In the genomic region with DNA sequence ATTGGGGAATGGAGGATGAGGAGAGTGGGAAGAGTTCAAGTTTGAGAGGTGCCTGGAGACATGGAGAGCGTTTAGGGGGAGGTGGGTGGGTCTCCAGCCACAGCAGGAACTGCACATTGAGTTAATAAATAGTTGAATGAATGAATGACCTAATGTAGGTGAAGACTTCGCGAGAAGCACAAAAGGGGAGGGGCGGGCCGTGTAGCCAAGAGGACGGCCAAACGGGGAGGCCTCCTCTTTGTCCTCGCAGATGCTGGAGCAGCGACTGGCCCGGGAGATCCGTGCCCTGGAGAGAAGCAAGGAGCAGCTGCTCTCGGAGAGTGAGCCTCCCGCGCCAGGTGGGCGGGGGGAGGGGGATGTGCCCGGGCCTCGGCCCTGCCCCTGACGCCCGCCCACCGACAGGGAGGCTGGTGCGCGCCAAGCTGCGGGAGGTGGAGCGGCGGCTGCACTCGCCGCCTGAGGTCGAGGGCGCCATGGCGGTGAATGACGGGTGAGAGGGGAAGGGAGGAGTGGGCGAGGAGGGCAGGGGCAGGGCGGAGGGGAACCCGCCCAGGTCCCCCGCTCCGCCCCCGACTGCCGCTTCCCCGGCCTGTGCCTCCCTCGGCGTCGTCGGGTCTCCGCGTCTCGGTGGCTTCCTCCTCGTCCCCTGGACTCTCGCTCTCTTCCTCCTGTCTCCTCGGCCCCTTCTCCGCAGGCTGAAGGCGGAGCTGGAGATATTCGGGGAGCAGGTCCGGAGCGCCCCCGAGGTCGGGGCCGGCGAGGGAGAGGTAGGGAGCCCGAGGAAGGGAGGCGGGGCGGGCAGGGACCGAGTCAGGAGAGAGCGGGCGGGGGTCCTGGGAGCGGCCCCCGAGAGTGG, we compare ENCODE assay signal across 8 cellular contexts. TPM values are rescaled to one million over a fixed set of nuclear protein-coding genes. Genes with fewer than 3 reads are reported as not detected.
A peak's percentile ranks its signal among the peaks of the same experiment; 100 is the strongest.
DNase-seq lines count a peak whose midpoint lies in the region; ATAC-seq lines count a peak whose summit lies in the region.

No MANE protein-coding gene starts in this region.

- H3K27ac Mint-ChIP-seq in activated naive CD4-positive, alpha-beta T cell treated with anti-CD3 and anti-CD28 coated beads for 36 hours: no peak overlapping the region

- H3K36me3 ChIP-seq in KOPT-K1 (ENCODE audit: insufficient read depth, low read length): no peaks in the 10 kb centered on the region

- peaks cover 7% of the 10 kb centered on the region for H3K4me1 ChIP-seq in right cardiac atrium (ENCODE audit: control insufficient read depth, insufficient read depth, low read length)

- intact Hi-C loops in activated naive CD4-positive, alpha-beta T cell treated with anti-CD3 and anti-CD28 coated beads for 36 hours (cut with micrococcal nuclease): loop anchor here (1.0 kb wide), 2 partner anchors 22 to 1564 kb away; no protein-coding TSS in a partner anchor
- intact Hi-C loops in right cardiac atrium (cut with DNase I): no loop called here

- H3K27ac ChIP-seq in KOPT-K1 (ENCODE audit: low read depth, low read length, poor library complexity, severe bottlenecking) (peak overlapping the region; percentile 61), right cardiac atrium (ENCODE audit: low read length) (no peak overlapping the region), skin epidermis (peak overlapping the region in 20 of 21 experiments; percentile 13 to 83 (median 66))

- H3K9me3 ChIP-seq in KOPT-K1 (ENCODE audit: insufficient read depth, low read length, poor library complexity, severe bottlenecking) (no peaks in the 10 kb centered on the region), right cardiac atrium (ENCODE audit: control insufficient read depth, low read length) (no peaks in the 10 kb centered on the region)

- H3K9me3 Mint-ChIP-seq in activated naive CD4-positive, alpha-beta T cell treated with anti-CD3 and anti-CD28 coated beads for 36 hours: no peaks in the 10 kb centered on the region

- H3K4me3 Mint-ChIP-seq in activated naive CD4-positive, alpha-beta T cell treated with anti-CD3 and anti-CD28 coated beads for 36 hours: peak overlapping the region; percentile 77

- WGBS in right cardiac atrium: 2% methylated on average over 65 of the region's 66 CpGs

- peak overlapping the region; percentile 41 for H3K4me3 ChIP-seq in right cardiac atrium (ENCODE audit: low read length)
- peak overlapping the region; percentile 53 to 77 (median 68) for H3K4me3 ChIP-seq in skin epidermis

- no peaks in the 10 kb centered on the region for H3K27me3 Mint-ChIP-seq in activated naive CD4-positive, alpha-beta T cell treated with anti-CD3 and anti-CD28 coated beads for 36 hours (ENCODE audit: low read depth)

- H3K36me3 Mint-ChIP-seq in activated naive CD4-positive, alpha-beta T cell treated with anti-CD3 and anti-CD28 coated beads for 36 hours (ENCODE audit: low read depth): peaks cover 1% of the 10 kb centered on the region

- H3K4me1 Mint-ChIP-seq in activated naive CD4-positive, alpha-beta T cell treated with anti-CD3 and anti-CD28 coated beads for 36 hours (ENCODE audit: low read depth): peaks cover 8% of the 10 kb centered on the region

- ATAC-seq in GM21619 (IDR thresholded peaks at IDR 0.05; ENCODE audit: unreplicated experiment) (peak; percentile 61), right cardiac atrium (peak; percentile 61 to 73)

- DNase-seq in DMS79 treated with DMSO at 0.1 percent for 48 hours (lab: John Stamatoyannopoulos, UW) (peak; percentile 56), SHP77 treated with DMSO at 0.1 percent for 48 hours (lab: John Stamatoyannopoulos, UW) (peak; percentile 89), right cardiac atrium (peak; percentile 62 to 82 (median 77)), globus pallidus (ENCODE audit: low spot score) (no peak)
- peak; percentile 81 for DNase-seq in activated naive CD4-positive, alpha-beta T cell treated with anti-CD3 and anti-CD28 coated beads for 36 hours

- CTCF ChIA-PET in activated naive CD4-positive, alpha-beta T cell treated with anti-CD3 and anti-CD28 coated beads for 36 hours (lab: Charles Lee): interaction anchor here (1.1 kb wide), 1 partner anchor 11 kb away, joined by 3 read pairs; no protein-coding TSS in a partner anchor

- H3K27me3 ChIP-seq in right cardiac atrium (ENCODE audit: control insufficient read depth, insufficient read depth): no peaks in the 10 kb centered on the region

RNA-seq across cellular contexts. Expression of gene SYCE1L, which starts 12.9 kb away (rescaled TPM):
- total RNA-seq in activated naive CD4-positive, alpha-beta T cell treated with anti-CD3 and anti-CD28 coated beads for 36 hours: 1 to 10 TPM; 3.3 to 3.7 TPM
- total RNA-seq in right cardiac atrium: 1 to 10 TPM; 2.2 to 4.5 (median 3.4) TPM
- polyA plus RNA-seq in right cardiac atrium: 0.70 TPM

RNA-seq across cellular contexts. Expression of gene MON1B, which starts 21.1 kb away (rescaled TPM):
- total RNA-seq in activated naive CD4-positive, alpha-beta T cell treated with anti-CD3 and anti-CD28 coated beads for 36 hours: 10 to 100 TPM; 69.6 to 71.0 TPM
- 10 to 100 TPM; 20.2 to 25.2 (median 23.2) TPM for total RNA-seq in right cardiac atrium
- 9.1 TPM for polyA plus RNA-seq in right cardiac atrium
